ENCODE assay signal across 8 cellular contexts in the genomic region with DNA sequence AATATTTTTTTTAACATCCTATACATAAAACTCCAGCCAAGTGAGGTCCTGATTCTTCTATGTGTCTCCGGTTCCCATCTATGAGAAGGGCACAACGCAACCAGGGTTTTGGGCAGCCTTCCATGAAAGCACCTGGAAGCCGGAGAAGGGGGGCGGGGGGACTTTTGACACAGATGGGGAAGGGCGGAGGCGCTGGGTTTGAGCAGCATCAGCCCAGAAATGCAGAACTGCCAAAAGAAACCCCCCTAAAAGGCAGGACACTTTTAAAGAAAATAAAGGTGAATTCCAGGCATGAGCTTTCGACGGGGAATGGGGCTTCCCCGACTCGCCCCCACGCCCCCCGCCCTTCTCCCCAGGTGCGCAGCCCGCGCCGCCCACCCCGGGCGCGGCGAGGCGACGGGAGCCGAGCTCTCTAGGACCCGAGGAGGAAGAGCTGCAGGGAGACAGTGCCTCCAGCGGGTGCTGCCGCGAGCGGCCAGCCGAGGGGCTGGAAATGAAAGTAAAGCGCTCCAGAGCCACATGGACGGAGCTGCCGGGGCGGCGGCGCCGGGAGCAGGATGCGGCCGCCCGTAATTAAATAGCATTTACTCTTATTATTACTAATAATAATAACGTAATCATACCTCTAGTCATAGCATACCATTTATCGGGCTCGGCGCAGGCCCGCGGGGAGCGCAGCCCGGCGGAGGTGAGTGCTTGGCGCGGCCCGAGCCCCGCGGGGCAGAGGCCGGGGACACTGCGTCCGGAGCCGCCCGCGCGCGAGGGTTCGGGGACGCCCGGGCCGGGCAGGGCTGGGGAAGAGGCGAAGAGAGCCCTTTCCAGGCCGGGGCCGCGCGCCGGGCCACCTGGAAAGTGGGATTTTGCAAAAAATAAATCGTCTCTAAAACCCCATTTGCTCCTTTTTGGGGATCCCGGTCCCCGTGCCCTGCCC. TPM values are rescaled to one million over a fixed set of nuclear protein-coding genes. Genes with fewer than 3 reads are reported as not detected.
A peak's percentile ranks its signal among the peaks of the same experiment; 100 is the strongest.
DNase-seq lines count a peak whose midpoint lies in the region; ATAC-seq and TF ChIP-seq lines count a peak whose summit lies in the region.

ZC3H7B (plus strand) TSS at position 441 of the 931 bp plus-strand sequence. CDS start 19,136 bp downstream, outside the sequence.

- no peak for TF ChIP-seq CTCF in activated B cell treated with CpG ODN at 0.5 μM for 24 hours (IDR thresholded peaks at IDR 0.05)
- TF ChIP-seq CTCF in cardiac fibroblast (IDR thresholded peaks at IDR 0.05; ENCODE audit: low read depth, low read length), result peak; percentile 66

- in situ Hi-C loops in ACHN (cut with HindIII; ENCODE audit: low pct_ligation_motif_present, low pct_unique_long_range_greater_than_20kb, low sequenced_read_pairs), result no loop called here

- no peaks in the 10 kb centered on the region for H3K9me3 Mint-ChIP-seq in activated B cell treated with CpG ODN at 0.5 μM for 24 hours

- POLR2A ChIA-PET in activated B cell treated with CpG ODN at 0.5 μM for 24 hours (lab: Charles Lee), result interaction anchor here (0.6 to 4.4 kb wide), 20 partner anchors 9 to 1854 kb away, joined by 3 to 101 read pairs (median 5); partner anchors contain the start of genes DESI1, EP300, PHF5A and POLR3H

- H3K36me3 Mint-ChIP-seq in activated B cell treated with CpG ODN at 0.5 μM for 24 hours (ENCODE audit: low read depth), result peaks cover 14% of the 10 kb centered on the region

- no peaks in the 10 kb centered on the region for H3K27me3 Mint-ChIP-seq in activated B cell treated with CpG ODN at 0.5 μM for 24 hours

- ATAC-seq in GM18861 (IDR thresholded peaks at IDR 0.05; ENCODE audit: unreplicated experiment) (peak; percentile 93), HG03095 (IDR thresholded peaks at IDR 0.05; ENCODE audit: unreplicated experiment) (peak; percentile 90), activated B cell treated with CpG ODN at 0.5 μM for 24 hours (ENCODE audit: low read depth) (peak; percentile 93)

- DNase-seq in ACHN, result peak; percentile 82
- DNase-seq in NCI-H2196 (lab: John Stamatoyannopoulos, UW; ENCODE audit: unreplicated experiment), result peak; percentile 85
- DNase-seq in activated B cell treated with CpG ODN at 0.5 μM for 24 hours, result peak; percentile 74
- peak; percentile 81 to 85 for DNase-seq in cardiac fibroblast (ENCODE audit: low read depth in 2 of 2)
- peak; percentile 85 for DNase-seq in iris pigment epithelial cell (ENCODE audit: low read depth)
- DNase-seq in stimulated activated CD4-positive, alpha-beta T cell treated with anti-CD3 and anti-CD28 coated beads, Interleukin-12 subunit alpha, Interleukin-12 subunit beta, amount 100 ng/mL, for 4 hours, result peak; percentile 76

- peak within 1 kb of the TSS; percentile 83 for H3K4me3 Mint-ChIP-seq in activated B cell treated with CpG ODN at 0.5 μM for 24 hours

- H3K4me3 ChIP-seq in cardiac fibroblast (replicated peaks in 1 of 2; ENCODE audit: low read depth in 2 of 2, low read length in 2 of 2), result peak within 1 kb of the TSS; percentile 81 to 87

- CTCF ChIA-PET in activated B cell treated with CpG ODN at 0.5 μM for 24 hours (lab: Charles Lee), result interaction anchor here (0.9 to 1.6 kb wide), 7 partner anchors 13 to 349 kb away, joined by 3 to 14 read pairs (median 4); partner anchors contain the start of genes PHF5A and RANGAP1

- H3K27ac Mint-ChIP-seq in activated B cell treated with CpG ODN at 0.5 μM for 24 hours, result peak within 1 kb of the TSS; percentile 92

- peaks cover 30% of the 10 kb centered on the region for H3K4me1 Mint-ChIP-seq in activated B cell treated with CpG ODN at 0.5 μM for 24 hours

- intact Hi-C loops in activated B cell treated with CpG ODN at 0.5 μM for 24 hours (cut with micrococcal nuclease), result loop anchor here (1.0 to 5.0 kb wide), 5 partner anchors 15 to 350 kb away; partner anchors contain the start of genes EP300, L3MBTL2, RANGAP1 and RBX1

RNA-seq across cellular contexts. Expression of gene ZC3H7B, which starts in this region (rescaled TPM):
- total RNA-seq in activated B cell treated with CpG ODN at 0.5 μM for 24 hours, result 54.0 and 58.2 TPM in 2 replicates

Comparison
In these comparisons a context has a peak if more than half of its experiments do, and no peak if none do; other contexts are left out.
1. Peak in every context shown above with its lines: DNase-seq, ATAC-seq and H3K4me3 ChIP-seq.